21 cellular contexts compared by ENCODE assay signal in genomic region chr3:180595536-180595935, GRCh38.
"Had no signal": no experiment of that assay in that cellular context is flagged by ENCODE, and none has a peak within 500 bp of the region (broad histone marks: within the 10 kb centered on the region; RNA-seq: fewer than 3 reads in every experiment).

No MANE protein-coding gene starts in this region.

- H3K36me3 ChIP-seq: left ventricle myocardium inferior, right atrium auricular region, right lobe of liver, tibial nerve, uterus had no signal

- H3K4me3 ChIP-seq: left ventricle myocardium inferior, lung, right atrium auricular region, right lobe of liver, smooth muscle cell, tibial nerve, uterus had no signal

- H3K4me1 ChIP-seq: left ventricle myocardium inferior, right atrium auricular region, right lobe of liver, tibial nerve, uterus had no signal

- H3K4me1 Mint-ChIP-seq: naive thymus-derived CD8-positive, alpha-beta T cell; nephron; neural crest cell; stimulated activated memory B cell treated with anti-CD40 and anti-IgM and Interleukin-4, amounts not matched to agents 10 μg/mL and 1 μg/mL and 100 μg/mL, for 72 hours; stimulated activated naive CD8-positive, alpha-beta T cell treated with anti-CD3 and anti-CD28 coated beads, Interleukin-15, amount 100 ng/mL, for 72 hours had no signal

- H3K27ac ChIP-seq: left ventricle myocardium inferior, right atrium auricular region, right lobe of liver, tibial nerve, uterus had no signal

- DNase-seq: left colon; left ventricle myocardium inferior; naive thymus-derived CD8-positive, alpha-beta T cell; occipital lobe; right lobe of liver; stimulated activated CD4-positive, alpha-beta T cell treated with anti-CD3 and anti-CD28 coated beads, Interleukin-1b, Interleukin-23, amount 100 ng/mL, for 48 hours; stimulated activated CD4-positive, alpha-beta T cell treated with anti-CD3 and anti-CD28 coated beads, Interleukin-2, amount 100 ng/mL, for 48 hours; stimulated activated CD4-positive, alpha-beta T cell treated with anti-CD3 and anti-CD28 coated beads, Interleukin-4, amount 100 ng/mL, for 4 hours; stimulated activated CD8-positive, alpha-beta memory T cell treated with anti-CD3 and anti-CD28 coated beads, Interleukin-4, amount 100 ng/mL, for 48 hours; stimulated activated naive CD4-positive, alpha-beta T cell treated with Interleukin-2 at 50 U/mL for 16 hours; stimulated activated naive CD8-positive, alpha-beta T cell treated with anti-CD3 and anti-CD28 coated beads, Interleukin-15, amount 100 ng/mL, for 72 hours; uterus had no signal

- H3K9me3 ChIP-seq: left ventricle myocardium inferior, right atrium auricular region, right lobe of liver, tibial nerve, uterus had no signal

- H3K27me3 ChIP-seq: right atrium auricular region, right lobe of liver, tibial nerve, uterus had no signal

- ATAC-seq: left colon; naive thymus-derived CD8-positive, alpha-beta T cell; right lobe of liver; stimulated activated memory B cell treated with anti-CD40 and anti-IgM and Interleukin-4, amounts not matched to agents 10 μg/mL and 1 μg/mL and 100 μg/mL, for 72 hours; stimulated activated naive CD8-positive, alpha-beta T cell treated with anti-CD3 and anti-CD28 coated beads, Interleukin-15, amount 100 ng/mL, for 72 hours had no signal

- H3K9me3 Mint-ChIP-seq: nephron; stimulated activated memory B cell treated with anti-CD40 and anti-IgM and Interleukin-4, amounts not matched to agents 10 μg/mL and 1 μg/mL and 100 μg/mL, for 72 hours; stimulated activated naive CD8-positive, alpha-beta T cell treated with anti-CD3 and anti-CD28 coated beads, Interleukin-15, amount 100 ng/mL, for 72 hours; type B pancreatic cell had no signal

- H3K27ac Mint-ChIP-seq: naive thymus-derived CD8-positive, alpha-beta T cell; nephron; progenitor cell of endocrine pancreas; stimulated activated memory B cell treated with anti-CD40 and anti-IgM and Interleukin-4, amounts not matched to agents 10 μg/mL and 1 μg/mL and 100 μg/mL, for 72 hours; stimulated activated naive CD8-positive, alpha-beta T cell treated with anti-CD3 and anti-CD28 coated beads, Interleukin-15, amount 100 ng/mL, for 72 hours; type B pancreatic cell had no signal

- H3K36me3 Mint-ChIP-seq: stimulated activated memory B cell treated with anti-CD40 and anti-IgM and Interleukin-4, amounts not matched to agents 10 μg/mL and 1 μg/mL and 100 μg/mL, for 72 hours; type B pancreatic cell had no signal

- H3K4me3 Mint-ChIP-seq: naive thymus-derived CD8-positive, alpha-beta T cell; nephron; neural crest cell; stimulated activated memory B cell treated with anti-CD40 and anti-IgM and Interleukin-4, amounts not matched to agents 10 μg/mL and 1 μg/mL and 100 μg/mL, for 72 hours; stimulated activated naive CD8-positive, alpha-beta T cell treated with anti-CD3 and anti-CD28 coated beads, Interleukin-15, amount 100 ng/mL, for 72 hours; type B pancreatic cell had no signal
